In the genomic region with DNA sequence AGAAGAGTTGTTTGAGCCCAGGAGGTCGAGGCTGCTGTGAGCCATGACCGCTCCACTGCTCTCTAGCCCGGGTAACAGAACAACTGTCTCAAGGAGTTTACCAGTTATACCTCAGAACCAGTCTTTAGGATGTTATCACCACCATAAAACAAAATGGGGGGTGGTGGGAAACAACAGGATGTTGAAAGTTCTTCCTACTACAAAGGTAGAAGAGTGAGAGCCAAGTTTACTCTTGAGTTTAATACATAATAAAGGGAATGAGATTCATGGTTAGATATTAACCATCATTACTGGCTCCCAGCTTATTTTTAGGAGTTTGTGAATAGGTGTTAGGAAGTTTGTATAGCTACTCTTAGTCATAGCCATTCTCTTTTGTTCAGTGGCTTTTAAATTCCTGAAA, we compare ENCODE assay signal across 17 cellular contexts.
DNase-seq lines count a peak whose midpoint lies in the region; ATAC-seq and TF ChIP-seq lines count a peak whose summit lies in the region.
"Had no signal": no experiment of that assay in that cellular context is flagged by ENCODE, and none has a peak within 500 bp of the region (broad histone marks: within the 10 kb centered on the region; RNA-seq: fewer than 3 reads in every experiment).

No MANE protein-coding gene starts in this region.

- H3K9me3 ChIP-seq in IMR-90 (ENCODE audit: control insufficient read depth, insufficient read depth, low read length), result no peaks in the 10 kb centered on the region
- H3K9me3 ChIP-seq in colonic mucosa, result no peaks in the 10 kb centered on the region
- H3K9me3 ChIP-seq in smooth muscle cell (replicated peaks; ENCODE audit: low read depth), result no peaks in the 10 kb centered on the region
- no peaks in the 10 kb centered on the region for H3K9me3 ChIP-seq in T-helper 17 cell (ENCODE audit: control insufficient read depth, low read length, poor library complexity, severe bottlenecking)
- H3K9me3 ChIP-seq: HAP-1, SJCRH30 had no signal

- 0 out of 2 replicates have a peak overlapping the region, but pooled peaks have one; percentile 8 for H2AK5ac ChIP-seq in IMR-90 (ENCODE audit: low read depth, low read length)

- no peak overlapping the region for H2AK9ac ChIP-seq in IMR-90 (replicated peaks; ENCODE audit: low read depth, low read length, poor library complexity)

- H3K27ac ChIP-seq in IMR-90 (ENCODE audit: insufficient read depth, low read length) (no peak overlapping the region), colonic mucosa (peak overlapping the region; percentile 42), smooth muscle cell (ENCODE audit: low read depth) (peak overlapping the region; percentile 73)
- H3K27ac ChIP-seq: SJCRH30 had no signal

- H2BK120ac ChIP-seq in IMR-90 (ENCODE audit: low read depth, low read length), result no peak overlapping the region

- no peak overlapping the region for H4K91ac ChIP-seq in IMR-90 (ENCODE audit: insufficient read depth, low read depth, low read length)

- TF ChIP-seq POLR2A in IMR-90 (IDR thresholded peaks at IDR 0.05; ENCODE audit: low read depth, low read length), result no peak

- no peak overlapping the region for H4K5ac ChIP-seq in IMR-90 (ENCODE audit: low read depth, low read length)

- no peaks in the 10 kb centered on the region for H3K27me3 Mint-ChIP-seq in T-helper 17 cell
- H3K27me3 Mint-ChIP-seq: CD8-positive, alpha-beta memory T cell had no signal

- in situ Hi-C loops in IMR-90 (cut with MboI; ENCODE audit: low sequenced_read_pairs), result loop anchor here (10.0 kb wide), 1 partner anchor 367 kb away; no protein-coding TSS in a partner anchor

- no peak overlapping the region for H3K23ac ChIP-seq in IMR-90 (ENCODE audit: low read depth, low read length)

- CTCF ChIA-PET in IMR-90 (lab: Yijun Ruan, JAX), result no interaction called here

- H3K4ac ChIP-seq in IMR-90 (ENCODE audit: low read depth, low read length), result no peak overlapping the region

- H2AFZ ChIP-seq in IMR-90 (replicated peaks; ENCODE audit: low read length, poor library complexity) (no peak overlapping the region), smooth muscle cell (ENCODE audit: low read depth) (no peak overlapping the region)

- H3K27me3 ChIP-seq in IMR-90 (ENCODE audit: control insufficient read depth, insufficient read depth, low read length) (no peaks in the 10 kb centered on the region), colonic mucosa (no peaks in the 10 kb centered on the region), smooth muscle cell (ENCODE audit: low read depth) (no peaks in the 10 kb centered on the region)
- H3K27me3 ChIP-seq: SJCRH30 had no signal

- H3K4me3 Mint-ChIP-seq in T-helper 17 cell, result no peak overlapping the region
- H3K4me3 Mint-ChIP-seq: CD8-positive, alpha-beta memory T cell had no signal

- POLR2A ChIA-PET in IMR-90 (lab: Charles Lee; ENCODE audit: unreplicated experiment), result no interaction called here

- H3K36me3 ChIP-seq in IMR-90 (ENCODE audit: control insufficient read depth, insufficient read depth, low read length) (peaks cover 10% of the 10 kb centered on the region), colonic mucosa (no peaks in the 10 kb centered on the region), smooth muscle cell (ENCODE audit: low read depth) (peaks cover 3% of the 10 kb centered on the region)

- no CpG with 5 or more reads among the region's 3 CpGs for WGBS in IMR-90 (ENCODE audit: extremely low coverage in 2 of 2, insufficient read length in 1 of 2), 2 experiments
- WGBS in smooth muscle cell (ENCODE audit: low lambda C conversion rate), result 95% methylated on average over 3 of the region's 3 CpGs

- intact Hi-C loops in IMR-90 (cut with micrococcal nuclease) (no loop called here), colonic mucosa (cut with DNase I) (loop anchor here (10.0 kb wide), 4 partner anchors 117 to 367 kb away; partner anchors contain the start of gene MTMR3), left colon (cut with DNase I, micrococcal nuclease) (no loop called here)

- H3K36me3 Mint-ChIP-seq in T-helper 17 cell (ENCODE audit: low read depth), result peaks cover 4% of the 10 kb centered on the region

- no peak overlapping the region for H2BK5ac ChIP-seq in IMR-90 (ENCODE audit: low read depth, low read length, poor library complexity, severe bottlenecking)

- TF ChIP-seq CTCF in IMR-90 (conservative IDR thresholded peaks at IDR 0.05; ENCODE audit: low read depth, low read length), result no peak
- no peak for TF ChIP-seq CTCF in colonic mucosa (IDR thresholded peaks at IDR 0.05)
- no peak for TF ChIP-seq CTCF in smooth muscle cell (IDR thresholded peaks at IDR 0.05; ENCODE audit: borderline replicate concordance, insufficient read depth, poor library complexity, severe bottlenecking)

- no peak overlapping the region for H3K56ac ChIP-seq in IMR-90 (ENCODE audit: extremely low read depth, insufficient read depth, low read length)

- no peak for TF ChIP-seq RAD21 in IMR-90 (IDR thresholded peaks at IDR 0.05; ENCODE audit: low read length)

- no peak overlapping the region for H2BK20ac ChIP-seq in IMR-90 (ENCODE audit: low read depth, low read length)

- H3K79me1 ChIP-seq in IMR-90 (ENCODE audit: low read depth in 1 of 2, low read length in 2 of 2), result peaks cover 4 to 24% of the 10 kb centered on the region in 2 experiments; a peak in 2 of 4 replicates

- H4K8ac ChIP-seq in IMR-90 (ENCODE audit: low read depth in 2 of 2, low read length in 2 of 2), result no peak overlapping the region

- H3K4me3 ChIP-seq in IMR-90 (ENCODE audit: insufficient read depth, low read depth, low read length) (no peak overlapping the region), colonic mucosa (no peak overlapping the region), smooth muscle cell (no peak overlapping the region)
- H3K4me3 ChIP-seq: GM12878, HAP-1, K562, SJCRH30 had no signal

- H3K18ac ChIP-seq in IMR-90 (ENCODE audit: low read depth, low read length), result no peak overlapping the region

- BruUV-seq in IMR-90 (replicated peaks; lab: Mats Ljungman, UMichigan), result no TSS peak

- no peak for ATAC-seq in IMR-90 (ENCODE audit: low read depth)
- ATAC-seq in left colon, result peak; percentile 53
- no peak for ATAC-seq in GM21786 (IDR thresholded peaks at IDR 0.05; ENCODE audit: unreplicated experiment)
- ATAC-seq in T-helper 17 cell, result no peak
- ATAC-seq: GM12878, K562 had no signal

- H3K4me1 ChIP-seq in IMR-90 (ENCODE audit: control insufficient read depth, insufficient read depth, low read length) (peaks cover 7% of the 10 kb centered on the region), colonic mucosa (no peaks in the 10 kb centered on the region), smooth muscle cell (ENCODE audit: low read depth) (peaks cover 5% of the 10 kb centered on the region)
- H3K4me1 ChIP-seq: HAP-1, SJCRH30 had no signal

- H4K20me1 ChIP-seq in IMR-90 (ENCODE audit: insufficient read depth, low read length) (peaks cover 12% of the 10 kb centered on the region; the same call in 1 of the 2 replicates), smooth muscle cell (ENCODE audit: low read depth) (peaks cover 15% of the 10 kb centered on the region)

- H3K4me2 ChIP-seq in IMR-90 (ENCODE audit: low read depth, low read length) (no peak overlapping the region), smooth muscle cell (no peak overlapping the region)

- DNase-seq in IMR-90, result no peak
- DNase-seq in colonic mucosa, result peak; percentile 52
- no peak for DNase-seq in left colon
- no peak for DNase-seq in smooth muscle cell (lab: John Stamatoyannopoulos, UW; ENCODE audit: unreplicated experiment)
- DNase-seq in NOMO-1 (lab: John Stamatoyannopoulos, UW; ENCODE audit: unreplicated experiment in 2 of 2), result no peak
- DNase-seq in T-helper 17 cell, result no peak
- DNase-seq: ACHN; CD8-positive, alpha-beta memory T cell; GDM1; NCI-H187 treated with DMSO at 0.1 percent for 48 hours; NCI-H446; NCI-H748 treated with DMSO at 0.1 percent for 48 hours; SJCRH30 had no signal

- no peak overlapping the region for H3K9ac ChIP-seq in IMR-90 (ENCODE audit: low read depth, low read length)
- no peak overlapping the region for H3K9ac ChIP-seq in colonic mucosa (ENCODE audit: low read depth in 2 of 2, low read length in 2 of 2)
- H3K9ac ChIP-seq in smooth muscle cell (ENCODE audit: low read depth), result no peak overlapping the region

- H2BK15ac ChIP-seq in IMR-90 (ENCODE audit: low read depth, low read length), result no peak overlapping the region

- dilution Hi-C loops in IMR-90 (cut with HindIII; ENCODE audit: low sequenced_read_pairs, unreplicated experiment), result no loop called here

- H3K79me2 ChIP-seq in smooth muscle cell (ENCODE audit: low read depth), result peaks cover 5% of the 10 kb centered on the region

- H3K4me1 Mint-ChIP-seq in T-helper 17 cell, result peaks cover 2% of the 10 kb centered on the region

- no peak overlapping the region for H3K27ac Mint-ChIP-seq in T-helper 17 cell

- no peak overlapping the region for H3K14ac ChIP-seq in IMR-90 (replicated peaks; ENCODE audit: low read depth, low read length)

- H3F3A ChIP-seq in smooth muscle cell (ENCODE audit: low read depth), result no peaks in the 10 kb centered on the region

- H3K9me1 ChIP-seq in IMR-90 (ENCODE audit: insufficient read depth, low read length), result peaks cover 4% of the 10 kb centered on the region; the same call in 1 of the 2 replicates

TF ChIP-seq in IMR-90, 13 proteins besides CTCF, POLR2A, EP300 and RAD21 (continues in another document):
- TF ChIP-seq SMC3 (IDR thresholded peaks at IDR 0.05; ENCODE audit: low read depth, low read length) (no peak), MAFK (IDR thresholded peaks at IDR 0.05; ENCODE audit: low read depth, low read length) (no peak), NFE2L2 (IDR thresholded peaks at IDR 0.05; ENCODE audit: low read depth, low read length) (no peak), CHD1 (IDR thresholded peaks at IDR 0.05; ENCODE audit: low read depth, low read length) (no peak), CEBPB (IDR thresholded peaks at IDR 0.05; ENCODE audit: low read depth, low read length) (no peak), MXI1 (IDR thresholded peaks at IDR 0.05; ENCODE audit: borderline replicate concordance, low read depth, low read length) (no peak), ELK1 (IDR thresholded peaks at IDR 0.05; ENCODE audit: borderline replicate concordance, low read depth, low read length) (no peak), BHLHE40 (IDR thresholded peaks at IDR 0.05; ENCODE audit: low read depth, low read length) (no peak), RFX5 (IDR thresholded peaks at IDR 0.05; ENCODE audit: low read depth, low read length) (no peak)
